ENCODE assay signal across 29 cellular contexts in genomic region chr2:241953324-241953851, GRCh38.
"Had no signal": no experiment of that assay in that cellular context is flagged by ENCODE, and none has a peak within 500 bp of the region (broad histone marks: within the 10 kb centered on the region; RNA-seq: fewer than 3 reads in every experiment).

No MANE protein-coding gene starts in this region.

- DNase-seq: activated CD4-positive, alpha-beta memory T cell treated with anti-CD3 and anti-CD28 coated beads for 36 hours; activated CD4-positive, alpha-beta T cell treated with anti-CD3 and anti-CD28 coated beads for 48 hours; activated CD4-positive, alpha-beta T cell treated with anti-CD3 and anti-CD28 coated beads, Interleukin-2, amount 50 U/mL, for 1 hour; activated CD8-positive, alpha-beta memory T cell treated with anti-CD3 and anti-CD28 coated beads, Interleukin-2, amount 10 ng/mL, durations not matched to agents 7 days and 5 days; activated CD8-positive, alpha-beta memory T cell treated with anti-CD3 and anti-CD28 coated beads, Interleukin-2, amount 50 U/mL, for 4 hours; activated CD8-positive, alpha-beta T cell treated with anti-CD3 and anti-CD28 coated beads, Interleukin-2, amount 10 ng/mL, durations not matched to agents 7 days and 5 days; activated gamma-delta T cell treated with Interleukin-2 at 50 U/mL for 16 hours; activated naive CD4-positive, alpha-beta T cell treated with anti-CD3 and anti-CD28 coated beads, Interleukin-2, amount 50 U/mL, for 16 hours; activated naive CD4-positive, alpha-beta T cell treated with Interleukin-2 at 50 U/mL for 16 hours; activated T-cell treated with anti-CD3 and anti-CD28 coated beads, Interleukin-2, amount 50 U/mL, for 1 hour; activated T-cell treated with anti-CD3 and anti-CD28 coated beads, Interleukin-2, amount 50 U/mL, for 48 hours; amniotic stem cell; anterior cingulate cortex; brain microvascular endothelial cell; caudate nucleus; cortex of kidney; dermis blood vessel endothelial cell; effector CD4-positive, alpha-beta T cell; effector memory CD8-positive, alpha-beta T cell; erythroblast; foreskin keratinocyte; gastrocnemius medialis; glutamatergic neuron; heart right ventricle; T-helper 2 cell had no signal

- FAIRE-seq: astrocyte, bronchial epithelial cell, colon had no signal

- H3K27ac ChIP-seq: brain microvascular endothelial cell, esophagus muscularis mucosa, foreskin keratinocyte, gastrocnemius medialis, heart right ventricle had no signal

- H3K36me3 ChIP-seq: brain microvascular endothelial cell, esophagus muscularis mucosa, gastrocnemius medialis, heart right ventricle had no signal

- H3K4me1 ChIP-seq: foreskin keratinocyte, gastrocnemius medialis had no signal

- H3K4me3 ChIP-seq: esophagus muscularis mucosa, gastrocnemius medialis, heart right ventricle had no signal

- H3K9me3 ChIP-seq: esophagus muscularis mucosa, gastrocnemius medialis, heart right ventricle had no signal

- ATAC-seq: activated CD8-positive, alpha-beta memory T cell treated with anti-CD3 and anti-CD28 coated beads, Interleukin-2, amount 10 ng/mL, durations not matched to agents 7 days and 5 days; activated CD8-positive, alpha-beta T cell treated with anti-CD3 and anti-CD28 coated beads, Interleukin-2, amount 10 ng/mL, durations not matched to agents 7 days and 5 days; effector memory CD8-positive, alpha-beta T cell; foreskin keratinocyte; gastrocnemius medialis; heart right ventricle had no signal
